ENCODE assay signal across 12 cellular contexts in the genomic region with DNA sequence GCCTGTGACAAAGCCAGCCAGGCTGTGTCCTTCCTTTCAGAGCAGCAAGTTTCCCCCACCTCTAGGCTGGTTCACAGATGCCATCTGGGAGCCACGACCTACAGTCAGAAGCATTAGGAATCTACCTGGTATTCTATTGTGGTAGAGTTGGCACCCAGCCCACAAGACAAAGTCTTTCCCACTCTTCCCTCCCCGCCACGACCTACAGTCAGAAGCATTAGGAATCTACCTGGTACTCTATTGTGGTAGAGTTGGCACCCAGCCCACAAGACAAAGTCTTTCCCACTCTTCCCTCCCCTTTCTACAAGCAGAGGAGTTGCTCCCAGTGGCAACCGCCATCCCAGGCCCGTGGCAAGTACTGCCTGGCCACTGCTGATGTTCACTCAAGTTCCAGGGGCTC.
"Had no signal": no experiment of that assay in that cellular context is flagged by ENCODE, and none has a peak within 500 bp of the region (broad histone marks: within the 10 kb centered on the region; RNA-seq: fewer than 3 reads in every experiment).

No MANE protein-coding gene starts in this region.

- H3K27me3 ChIP-seq: neural progenitor cell, pancreas had no signal

- H3K4me3 ChIP-seq: neural progenitor cell, pancreas, skin epidermis had no signal

- ATAC-seq: activated CD4-positive, CD25-positive, alpha-beta regulatory T cell treated with anti-CD3 and anti-CD28 coated beads, Interleukin-2, amount 50 U/mL, for 24 hours; esophagus mucosa; pancreas; stimulated activated naive B cell treated with anti-CD40 and anti-IgM and Interleukin-4, amounts not matched to agents 10 μg/mL and 1 μg/mL and 100 μg/mL, for 72 hours had no signal

- H3K4me2 ChIP-seq: neural progenitor cell had no signal

- H3K27ac ChIP-seq: neural progenitor cell, pancreas, skin epidermis had no signal

- H2AFZ ChIP-seq: neural progenitor cell had no signal

- H3K36me3 ChIP-seq: neural progenitor cell, pancreas had no signal

- DNase-seq: activated CD4-positive, alpha-beta T cell treated with anti-CD3 and anti-CD28 coated beads, Interleukin-2, amount 50 U/mL, for 48 hours; activated gamma-delta T cell; activated T-cell treated with anti-CD3 and anti-CD28 coated beads, Interleukin-2, amount 50 U/mL, for 48 hours; amygdala; head of caudate nucleus; pancreas; retina; stimulated activated naive B cell treated with anti-CD40 and anti-IgM and Interleukin-4, amounts not matched to agents 10 μg/mL and 1 μg/mL and 100 μg/mL, for 72 hours had no signal

- H3K9me3 ChIP-seq: pancreas had no signal

- H3K4me1 ChIP-seq: pancreas had no signal

- H3K9ac ChIP-seq: neural progenitor cell had no signal
